ENCODE assay signal across 19 cellular contexts in genomic region chr17:30414486-30414885, GRCh38.
"Had no signal": no experiment of that assay in that cellular context is flagged by ENCODE, and none has a peak within 500 bp of the region (broad histone marks: within the 10 kb centered on the region; RNA-seq: fewer than 3 reads in every experiment).

No MANE protein-coding gene starts in this region.

- H3K27ac ChIP-seq: esophagus squamous epithelium, tibial artery, WERI-Rb-1 had no signal

- H3K9me3 ChIP-seq: esophagus squamous epithelium, tibial artery had no signal

- DNase-seq: activated CD4-positive, alpha-beta memory T cell treated with anti-CD3 and anti-CD28 coated beads, Interleukin-2, amount 10 ng/mL, durations not matched to agents 7 days and 5 days; activated effector memory CD4-positive, alpha-beta T cell treated with anti-CD3 and anti-CD28 coated beads, Interleukin-2, amount 50 U/mL, for 16 hours; activated T-cell treated with anti-CD3 and anti-CD28 coated beads, Interleukin-2, amount 50 U/mL, for 48 hours; dermis blood vessel endothelial cell; effector memory CD4-positive, alpha-beta T cell; esophagus squamous epithelium; retina; stimulated activated CD4-positive, alpha-beta T cell treated with anti-CD3 and anti-CD28 coated beads, Interleukin-12 subunit alpha, Interleukin-12 subunit beta, amount 100 ng/mL, for 4 hours; stimulated activated CD4-positive, alpha-beta T cell treated with anti-CD3 and anti-CD28 coated beads, Interleukin-1b, Interleukin-23, amount 100 ng/mL, for 48 hours; stimulated activated CD8-positive, alpha-beta memory T cell treated with anti-CD3 and anti-CD28 coated beads, Interleukin-4, amount 100 ng/mL, for 48 hours; stimulated activated naive CD4-positive, alpha-beta T cell; substantia nigra; T-helper 2 cell; tibial artery; WERI-Rb-1 had no signal

- H3K9me3 Mint-ChIP-seq: memory B cell had no signal

- H3K4me1 ChIP-seq: esophagus squamous epithelium had no signal

- H3K4me3 Mint-ChIP-seq: activated CD4-positive, alpha-beta memory T cell treated with anti-CD3 and anti-CD28 coated beads, Interleukin-2, amount 10 ng/mL, durations not matched to agents 7 days and 5 days; memory B cell had no signal

- FAIRE-seq: bronchial epithelial cell, endothelial cell of umbilical vein, urothelium cell line had no signal

- H3K4me1 Mint-ChIP-seq: memory B cell had no signal

- H3K4me3 ChIP-seq: esophagus squamous epithelium, tibial artery had no signal

- H3K27ac Mint-ChIP-seq: activated CD4-positive, alpha-beta memory T cell treated with anti-CD3 and anti-CD28 coated beads, Interleukin-2, amount 10 ng/mL, durations not matched to agents 7 days and 5 days; memory B cell had no signal

- H3K36me3 ChIP-seq: esophagus squamous epithelium, WERI-Rb-1 had no signal

- H3K27me3 ChIP-seq: esophagus squamous epithelium, tibial artery had no signal

- H3K27me3 Mint-ChIP-seq: activated CD4-positive, alpha-beta memory T cell treated with anti-CD3 and anti-CD28 coated beads, Interleukin-2, amount 10 ng/mL, durations not matched to agents 7 days and 5 days had no signal
